Comparison of ENCODE assay signal across 2 cellular contexts in the genomic region with DNA sequence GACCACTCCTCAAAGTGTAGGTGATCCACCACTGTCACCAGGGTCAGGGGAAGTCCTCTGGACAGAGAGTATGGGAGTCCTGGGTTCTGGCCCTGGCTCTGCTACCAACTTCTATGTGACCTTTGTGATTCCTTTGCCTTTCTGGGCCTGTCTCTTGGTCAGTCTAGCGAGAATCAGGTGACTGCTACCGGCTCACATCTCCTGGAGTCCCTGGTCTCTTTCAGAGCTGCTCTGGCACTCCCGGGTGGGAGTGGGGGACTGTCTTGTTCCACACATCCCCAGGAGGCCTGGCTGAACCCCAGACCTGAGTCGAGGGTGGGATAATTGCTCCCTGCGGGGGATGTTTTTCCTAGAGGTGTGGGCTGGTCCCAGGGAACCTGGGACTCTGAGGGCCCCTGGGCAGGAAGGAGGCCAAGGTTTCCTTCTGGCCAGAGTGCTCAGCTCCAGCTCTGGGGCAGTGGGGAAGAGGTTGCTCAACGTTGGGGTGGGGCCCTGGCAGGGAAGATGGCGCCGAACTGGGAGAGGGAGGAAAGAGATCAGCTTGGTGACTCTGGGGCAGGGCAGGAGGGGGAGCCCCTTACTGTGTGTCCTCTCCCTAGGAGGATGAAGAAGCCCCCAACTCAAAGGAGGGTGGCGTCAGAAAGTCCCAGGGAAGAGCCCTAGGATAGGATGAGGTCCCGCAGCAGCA.
TF ChIP-seq lines count a peak whose summit lies in the region.

No MANE protein-coding gene starts in this region.

TF ChIP-seq in HEK293, 187 proteins besides CTCF, POLR2A, EP300 and RAD21:
- TF ChIP-seq ZFHX2 (tag by site-specific recombination; conservative IDR thresholded peaks at IDR 0.05) (0 out of 2 replicates have a peak, but pooled peaks have one; percentile 12), ZNF23 (tag by site-specific recombination; IDR thresholded peaks at IDR 0.05; ENCODE audit: borderline replicate concordance) (no peak), GLIS1 (tag by site-specific recombination; IDR thresholded peaks at IDR 0.05) (peak; percentile 40), ZNF585B (tag by site-specific recombination; IDR thresholded peaks at IDR 0.05) (no peak), ZIC2 (tag by site-specific recombination; IDR thresholded peaks at IDR 0.05) (peak; percentile 42)

TF ChIP-seq in K562, 482 proteins besides CTCF, POLR2A, EP300 and RAD21:
- TF ChIP-seq CEBPB (tag; IDR thresholded peaks at IDR 0.05), result peak; percentile 22; the same call in 1 of the 2 replicates
- TF ChIP-seq ZKSCAN8 (CRISPR knock-in tag; IDR thresholded peaks at IDR 0.05), result no peak
- no peak for TF ChIP-seq ZBTB40 (IDR thresholded peaks at IDR 0.05)
- TF ChIP-seq ZBTB40 (CRISPR knock-in tag; IDR thresholded peaks at IDR 0.05), result no peak
- TF ChIP-seq, protein P1, sequence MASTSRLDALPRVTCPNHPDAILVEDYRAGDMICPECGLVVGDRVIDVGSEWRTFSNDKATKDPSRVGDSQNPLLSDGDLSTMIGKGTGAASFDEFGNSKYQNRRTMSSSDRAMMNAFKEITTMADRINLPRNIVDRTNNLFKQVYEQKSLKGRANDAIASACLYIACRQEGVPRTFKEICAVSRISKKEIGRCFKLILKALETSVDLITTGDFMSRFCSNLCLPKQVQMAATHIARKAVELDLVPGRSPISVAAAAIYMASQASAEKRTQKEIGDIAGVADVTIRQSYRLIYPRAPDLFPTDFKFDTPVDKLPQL (IDR thresholded peaks at IDR 0.05; ENCODE audit: extremely low read depth, insufficient read length), result no peak
- no peak for TF ChIP-seq SMAD1 (IDR thresholded peaks at IDR 0.05; ENCODE audit: low read depth, low read length, partially characterized antibody)
- TF ChIP-seq BDP1 (IDR thresholded peaks at IDR 0.05; ENCODE audit: insufficient read depth, insufficient read length), result no peak
- TF ChIP-seq MEIS2 (IDR thresholded peaks at IDR 0.05; ENCODE audit: partially characterized antibody), result no peak
- no peak for TF ChIP-seq ZNF507 (tag; conservative IDR thresholded peaks at IDR 0.05)
